In the genomic region with DNA sequence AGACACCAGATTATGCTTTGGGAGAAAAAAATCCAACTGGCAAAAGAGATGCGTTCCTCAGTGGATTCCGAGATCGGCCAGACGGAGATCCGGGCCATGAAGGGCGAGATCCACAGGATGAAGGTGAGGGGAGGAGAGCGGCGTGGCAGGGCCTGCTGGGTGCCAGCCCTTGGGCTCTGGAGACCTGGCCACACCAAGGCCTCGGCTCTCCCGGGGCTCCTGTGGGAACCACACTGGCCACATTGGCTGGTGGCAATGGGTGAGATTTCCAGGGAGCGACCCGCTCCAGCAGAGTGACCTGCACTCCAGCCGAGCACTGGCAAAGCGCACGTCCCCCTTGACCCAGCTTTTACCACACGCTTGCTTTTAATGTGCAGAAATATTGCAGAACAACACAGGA, we compare ENCODE assay signal across 25 cellular contexts. TPM values are rescaled to one million over a fixed set of nuclear protein-coding genes. Genes with fewer than 3 reads are reported as not detected.
DNase-seq lines count a peak whose midpoint lies in the region; ATAC-seq, FAIRE-seq and TF ChIP-seq lines count a peak whose summit lies in the region.
"Had no signal": no experiment of that assay in that cellular context is flagged by ENCODE, and none has a peak within 500 bp of the region (broad histone marks: within the 10 kb centered on the region; RNA-seq: fewer than 3 reads in every experiment).

No MANE protein-coding gene starts in this region.

- no peak for ATAC-seq in Right ventricle myocardium superior (ENCODE audit: poor library complexity)
- ATAC-seq: GM12878 had no signal

- no peak for TF ChIP-seq CTCF in right atrium auricular region (IDR thresholded peaks at IDR 0.05)
- TF ChIP-seq CTCF in kidney (IDR thresholded peaks at IDR 0.05; ENCODE audit: borderline replicate concordance, extremely low read depth, insufficient read depth): no peak

- H2BK120ac ChIP-seq in neuronal stem cell (ENCODE audit: low read depth, low read length): no peak overlapping the region

- no peak overlapping the region for H4K91ac ChIP-seq in neuronal stem cell (ENCODE audit: low read depth, low read length, poor library complexity)

- H3K27ac ChIP-seq in right atrium auricular region (no peak overlapping the region), kidney (ENCODE audit: low read depth in 2 of 2, low read length in 2 of 2) (no peak overlapping the region), neuronal stem cell (replicated peaks; ENCODE audit: low read length) (no peak overlapping the region)
- H3K27ac ChIP-seq: BLaER1 had no signal

- H3K27me3 ChIP-seq in right atrium auricular region (no peaks in the 10 kb centered on the region), neuronal stem cell (ENCODE audit: control insufficient read depth in 3 of 3, insufficient read depth in 3 of 3, low read depth in 1 of 3, low read length in 3 of 3) (no peaks in the 10 kb centered on the region)
- H3K27me3 ChIP-seq: BE2C, BLaER1 had no signal

- H3K36me3 ChIP-seq in right atrium auricular region (no peaks in the 10 kb centered on the region), kidney (ENCODE audit: control insufficient read depth in 1 of 2, insufficient read depth in 2 of 2, low read length in 2 of 2) (no peaks in the 10 kb centered on the region), neuronal stem cell (replicated peaks in 1 of 2; ENCODE audit: control insufficient read depth in 2 of 2, insufficient read depth in 2 of 2, low read length in 2 of 2) (peaks cover 0 to 9% of the 10 kb centered on the region in 2 donors)
- H3K36me3 ChIP-seq: BE2C, BLaER1 had no signal

- DNase-seq in Right ventricle myocardium superior (peak; percentile 17), right atrium auricular region (ENCODE audit: low spot score) (no peak), islet precursor cell (peak; percentile 53), kidney (peak; percentile 63), neuronal stem cell (ENCODE audit: low spot score) (no peak)
- DNase-seq in stimulated activated CD4-positive, alpha-beta T cell treated with anti-CD3 and anti-CD28 coated beads, Interleukin-15, amount 100 ng/mL, for 24 hours: no peak
- DNase-seq: 8988T; ACHN; BE2C; C1 segment of cervical spinal cord; CD4-positive, alpha-beta memory T cell; CD4-positive, CD25-positive, alpha-beta regulatory T cell; CD8-positive, alpha-beta memory T cell; COR-L47; DMS 273 treated with DMSO at 0.1 percent for 48 hours; DMS153; DMS79; DND-41; EL; GDM1 had no signal

- no peak overlapping the region for H3K4ac ChIP-seq in neuronal stem cell (ENCODE audit: low read length)

- no peak overlapping the region for H4K8ac ChIP-seq in neuronal stem cell (ENCODE audit: low read depth, low read length)

- H3K23ac ChIP-seq in neuronal stem cell (ENCODE audit: low read depth, low read length, poor library complexity): no peak overlapping the region

- FAIRE-seq in kidney (lab: Jason Lieb, UNC): no peak
- FAIRE-seq: A204.1, GM12878, GM12892, GM18507 had no signal

- no peak overlapping the region for H2BK15ac ChIP-seq in neuronal stem cell (ENCODE audit: low read length)

- no peak overlapping the region for H2AFZ ChIP-seq in neuronal stem cell (ENCODE audit: low read length)

- H3K79me1 ChIP-seq in neuronal stem cell (ENCODE audit: low read depth, low read length): no peaks in the 10 kb centered on the region

- H3K14ac ChIP-seq in neuronal stem cell (ENCODE audit: low read length): no peak overlapping the region

- no peak overlapping the region for H2AK5ac ChIP-seq in neuronal stem cell (ENCODE audit: low read depth, low read length)

- H3K9ac ChIP-seq in kidney (ENCODE audit: low read length in 2 of 2) (no peak overlapping the region), neuronal stem cell (ENCODE audit: low read depth, low read length, poor library complexity) (no peak overlapping the region)
- H3K9ac ChIP-seq: BLaER1 had no signal

- no peak overlapping the region for H3K18ac ChIP-seq in neuronal stem cell (ENCODE audit: low read length)

- H3K9me3 ChIP-seq in right atrium auricular region: no peaks in the 10 kb centered on the region
- H3K9me3 ChIP-seq in kidney (ENCODE audit: control insufficient read depth in 1 of 2, low read length in 2 of 2): no peaks in the 10 kb centered on the region
- H3K9me3 ChIP-seq in neuronal stem cell (replicated peaks in 1 of 2; ENCODE audit: control insufficient read depth in 2 of 2, insufficient read depth in 1 of 2, low read depth in 1 of 2, low read length in 2 of 2): no peaks in the 10 kb centered on the region
- H3K9me3 ChIP-seq: BE2C, BLaER1 had no signal

- H3K4me3 ChIP-seq in right atrium auricular region: no peak overlapping the region
- H3K4me3 ChIP-seq in kidney (ENCODE audit: low read length in 2 of 2): no peak overlapping the region
- no peak overlapping the region for H3K4me3 ChIP-seq in neuronal stem cell (ENCODE audit: low read length in 2 of 2)
- H3K4me3 ChIP-seq: BLaER1, GM12878 had no signal

- H3K4me2 ChIP-seq in neuronal stem cell (ENCODE audit: insufficient read depth, low read length, poor library complexity, severe bottlenecking): no peak overlapping the region
- H3K4me2 ChIP-seq: BLaER1 had no signal

- WGBS in neuronal stem cell (ENCODE audit: extremely low coverage in 2 of 2, insufficient read length in 2 of 2, insufficient replicate concordance in 1 of 2), 2 donors: no CpG with 5 or more reads among the region's 16 CpGs

- H3K4me1 ChIP-seq in right atrium auricular region (no peaks in the 10 kb centered on the region), kidney (ENCODE audit: control insufficient read depth in 1 of 2, insufficient read depth in 1 of 2, low read depth in 1 of 2, low read length in 2 of 2) (no peaks in the 10 kb centered on the region), neuronal stem cell (ENCODE audit: control insufficient read depth in 2 of 2, insufficient read depth in 1 of 2, low read depth in 1 of 2, low read length in 2 of 2) (no peaks in the 10 kb centered on the region)
- H3K4me1 ChIP-seq: BE2C had no signal

- no peak overlapping the region for H2BK5ac ChIP-seq in neuronal stem cell (ENCODE audit: low read length)

- no peak overlapping the region for H2BK12ac ChIP-seq in neuronal stem cell (ENCODE audit: low read length)

- intact Hi-C loops in Right ventricle myocardium superior (cut with DNase I): no loop called here
- intact Hi-C loops in kidney (cut with DNase I): no loop called here

RNA-seq across cellular contexts. Expression of gene GAA, which starts 11.6 kb away (rescaled TPM):
- total RNA-seq in Right ventricle myocardium superior (45.3 TPM), right atrium auricular region (10 to 100 TPM; 54.8 to 99.1 TPM), kidney (62.3 TPM)
- 78.7 TPM for polyA plus RNA-seq in kidney (ENCODE audit: insufficient read depth, low read depth, low replicate concordance)
- polyA plus RNA-seq in neuronal stem cell (2013, experiment 1 of 2): 50.1 TPM
- polyA plus RNA-seq in neuronal stem cell (2013, experiment 2 of 2): 49.6 TPM

RNA-seq across cellular contexts. Expression of gene CCDC40, which starts 53.3 kb away (rescaled TPM):
- total RNA-seq in Right ventricle myocardium superior (4.5 TPM), right atrium auricular region (1 to 10 TPM; 3.0 to 9.3 TPM), kidney (22.6 TPM)
- 5.1 TPM for polyA plus RNA-seq in kidney (ENCODE audit: insufficient read depth, low read depth, low replicate concordance)
- 5.8 TPM for polyA plus RNA-seq in neuronal stem cell (2013, experiment 1 of 2)
- polyA plus RNA-seq in neuronal stem cell (2013, experiment 2 of 2): 6.3 TPM
- polyA plus RNA-seq: CD4-positive, alpha-beta memory T cell; CD4-positive, CD25-positive, alpha-beta regulatory T cell; CD8-positive, alpha-beta memory T cell had no signal

RNA-seq across cellular contexts. Expression of gene TBC1D16, which starts 54.1 kb away (rescaled TPM):
- total RNA-seq in Right ventricle myocardium superior (14.0 TPM), right atrium auricular region (10 to 100 TPM in 1 of 2 donors, 1 to 10 TPM in 1; 9.8 to 19.4 TPM), kidney (68.0 TPM)
- polyA plus RNA-seq in kidney (ENCODE audit: insufficient read depth, low read depth, low replicate concordance): 9.1 TPM
- 23.3 TPM for polyA plus RNA-seq in neuronal stem cell (2013, experiment 1 of 2)
- polyA plus RNA-seq in neuronal stem cell (2013, experiment 2 of 2): 22.9 TPM

RNA-seq across cellular contexts. Expression of gene EIF4A3, which starts 57.2 kb away (rescaled TPM):
- 32.1 TPM for total RNA-seq in Right ventricle myocardium superior
- total RNA-seq in right atrium auricular region: 10 to 100 TPM; 24.6 to 31.0 TPM
- total RNA-seq in kidney: 75.0 TPM
- polyA plus RNA-seq in kidney (ENCODE audit: insufficient read depth, low read depth, low replicate concordance): 63.6 TPM
- polyA plus RNA-seq in neuronal stem cell (2013, experiment 1 of 2): 66.1 TPM
- 64.7 TPM for polyA plus RNA-seq in neuronal stem cell (2013, experiment 2 of 2)

Comparison
In these comparisons a context has a peak if more than half of its experiments do, and no peak if none do; other contexts are left out.
1. DNase-seq: peak in Right ventricle myocardium superior (single experiment), islet precursor cell (single experiment) and kidney (single experiment); none in right atrium auricular region (single experiment), neuronal stem cell (single experiment) and stimulated activated CD4-positive, alpha-beta T cell treated with anti-CD3 and anti-CD28 coated beads, Interleukin-15, amount 100 ng/mL, for 24 hours (single experiment).